1 cellular context compared by ENCODE assay signal in genomic region chr13:46469064-46469463, GRCh38.
TF ChIP-seq lines count a peak whose summit lies in the region.

No MANE protein-coding gene starts in this region.

TF ChIP-seq in HEK293, 187 proteins besides CTCF, POLR2A, EP300 and RAD21 (continued from another document):
- no peak for TF ChIP-seq PRDM10 (tag by site-specific recombination; IDR thresholded peaks at IDR 0.05)
- TF ChIP-seq ZNF610 (tag by site-specific recombination; IDR thresholded peaks at IDR 0.05; ENCODE audit: borderline replicate concordance): no peak
- no peak for TF ChIP-seq ZNF561 (tag by site-specific recombination; IDR thresholded peaks at IDR 0.05; ENCODE audit: borderline replicate concordance)
- TF ChIP-seq AEBP2 (tag by site-specific recombination; IDR thresholded peaks at IDR 0.05; ENCODE audit: borderline replicate concordance): no peak
- TF ChIP-seq ZEB2 (tag by site-specific recombination; IDR thresholded peaks at IDR 0.05): peak; percentile 42
- peak; percentile 47; the same call in 1 of the 2 replicates for TF ChIP-seq HOXD13 (CRISPR knock-in tag; IDR thresholded peaks at IDR 0.05; ENCODE audit: borderline replicate concordance)
- TF ChIP-seq ZNF529 (tag by site-specific recombination; IDR thresholded peaks at IDR 0.05; ENCODE audit: insufficient replicate concordance): no peak
- TF ChIP-seq IKZF3 (tag by site-specific recombination; IDR thresholded peaks at IDR 0.05): 0 out of 2 replicates have a peak, but pooled peaks have one; percentile 22
- TF ChIP-seq FEZF1 (tag by site-specific recombination; IDR thresholded peaks at IDR 0.05): peak; percentile 70
- 0 out of 2 replicates have a peak, but pooled peaks have one; percentile 26 for TF ChIP-seq ZNF843 (tag by site-specific recombination; IDR thresholded peaks at IDR 0.05)
- peak; percentile 38; the same call in 1 of the 2 replicates for TF ChIP-seq ZNF629 (tag by site-specific recombination; IDR thresholded peaks at IDR 0.05)
- TF ChIP-seq ZNF76 (tag by site-specific recombination; IDR thresholded peaks at IDR 0.05; ENCODE audit: borderline replicate concordance, low read depth): no peak
